In genomic region chr11:57641011-57641410, GRCh38 we compare ENCODE assay signal across 7 cellular contexts. TPM values are rescaled to one million over a fixed set of nuclear protein-coding genes. Genes with fewer than 3 reads are reported as not detected.
A peak's percentile ranks its signal among the peaks of the same experiment; 100 is the strongest.
DNase-seq lines count a peak whose midpoint lies in the region; ATAC-seq and TF ChIP-seq lines count a peak whose summit lies in the region.

No MANE protein-coding gene starts in this region.

- peak; percentile 32; the same call in 1 of the 2 replicates for TF ChIP-seq CTCF in GM12875 (IDR thresholded peaks at IDR 0.05; ENCODE audit: borderline replicate concordance, insufficient read depth, low read depth, low read length)
- peak; percentile 48 to 64 for TF ChIP-seq CTCF in fibroblast of lung (conservative IDR thresholded peaks at IDR 0.05 in 1 of 2, IDR thresholded peaks at IDR 0.05 in 1 of 2; ENCODE audit: low read depth in 1 of 2, low read length in 2 of 2)

- H3K9ac ChIP-seq in NT2/D1 (ENCODE audit: insufficient read length, low read depth), result peak overlapping the region; percentile 93
- H3K9ac ChIP-seq in fibroblast of lung (ENCODE audit: insufficient read depth, low read length), result no peak overlapping the region

- H3K9me3 ChIP-seq in NT2/D1 (ENCODE audit: insufficient read depth, low read length) (no peaks in the 10 kb centered on the region), fibroblast of lung (ENCODE audit: control insufficient read depth, insufficient read depth, low read depth, low read length) (no peaks in the 10 kb centered on the region)

- peak overlapping the region; percentile 99 for H3K4me2 ChIP-seq in fibroblast of lung (ENCODE audit: extremely low read depth, insufficient read depth, low read length)

- H3K4me1 ChIP-seq in NT2/D1 (ENCODE audit: insufficient read depth, insufficient read length) (peaks cover 15% of the 10 kb centered on the region), fibroblast of lung (ENCODE audit: control insufficient read depth, extremely low read depth, insufficient read depth, low read length) (peaks cover 20% of the 10 kb centered on the region)

- no peaks in the 10 kb centered on the region for H4K20me1 ChIP-seq in fibroblast of lung (ENCODE audit: control insufficient read depth, extremely low read depth, insufficient read depth, low read length)

- DNase-seq in NT2/D1 (ENCODE audit: low read depth, low spot score), result no peak
- DNase-seq in fibroblast of lung (ENCODE audit: low read depth in 2 of 2), result no peak
- no peak for DNase-seq in sciatic nerve (ENCODE audit: low spot score)
- DNase-seq in epidermal melanocyte (ENCODE audit: insufficient read length, low spot score), result no peak
- no peak for DNase-seq in mesenteric fat pad (ENCODE audit: low spot score)

- intact Hi-C loops in sciatic nerve (cut with DNase I), result loop anchor here (10.0 kb wide), 1 partner anchor 306 kb away; the partner anchor contains the start of genes P2RX3 and SSRP1

- H2AFZ ChIP-seq in fibroblast of lung (ENCODE audit: low read length), result no peak overlapping the region

- H3K27ac ChIP-seq in fibroblast of lung (ENCODE audit: insufficient read depth, low read length), result no peak overlapping the region

- ATAC-seq in sciatic nerve (peak; percentile 11), GM21825 (IDR thresholded peaks at IDR 0.05; ENCODE audit: unreplicated experiment) (no peak)

- H3K36me3 ChIP-seq in NT2/D1 (ENCODE audit: insufficient read depth, insufficient read length, low read length) (peaks cover 50% of the 10 kb centered on the region), fibroblast of lung (ENCODE audit: control insufficient read depth, insufficient read depth, low read length) (no peaks in the 10 kb centered on the region)

- peaks cover 34% of the 10 kb centered on the region for H3K79me2 ChIP-seq in fibroblast of lung (ENCODE audit: control insufficient read depth, insufficient read depth, low read length)

- H3K27me3 ChIP-seq in NT2/D1 (ENCODE audit: insufficient read depth, insufficient read length) (no peaks in the 10 kb centered on the region), fibroblast of lung (ENCODE audit: control insufficient read depth, insufficient read depth, low read length) (peaks cover 1% of the 10 kb centered on the region)

- H3K4me3 ChIP-seq in GM12875 (ENCODE audit: low read depth, low read length), result no peak overlapping the region
- H3K4me3 ChIP-seq in NT2/D1 (ENCODE audit: insufficient read length, low read depth), result peak overlapping the region; percentile 92
- peak overlapping the region in 2 of 4 experiments; percentile 86 to 87 for H3K4me3 ChIP-seq in fibroblast of lung (replicated peaks in 1 of 4; ENCODE audit: control extremely low read depth in 1 of 4, insufficient read depth in 1 of 4, low read depth in 3 of 4, low read length in 4 of 4)

RNA-seq across cellular contexts. Expression of gene YPEL4, which starts 8.7 kb away (rescaled TPM):
- total RNA-seq in fibroblast of lung (1.5 and 2.3 TPM in 2 replicates), sciatic nerve (2.1 TPM), mesenteric fat pad (0.71 TPM)
- 0.10 and 0.59 TPM in 2 replicates for polyA plus RNA-seq in fibroblast of lung
- polyA plus RNA-seq in fibroblast of lung (2012), result 0.24 and 0.79 TPM in 2 replicates
- polyA minus RNA-seq in fibroblast of lung (ENCODE audit: low replicate concordance), result 0.47 TPM in 1 of 2 replicates, not detected in the other

RNA-seq across cellular contexts. Expression of gene CLP1, which starts 16.6 kb away (rescaled TPM):
- 13.2 and 17.2 TPM in 2 replicates for total RNA-seq in fibroblast of lung
- polyA plus RNA-seq in fibroblast of lung, result 24.1 and 31.5 TPM in 2 replicates
- 10.7 and 15.2 TPM in 2 replicates for polyA plus RNA-seq in fibroblast of lung (2012)
- 11.3 and 25.0 TPM in 2 replicates for polyA minus RNA-seq in fibroblast of lung (ENCODE audit: low replicate concordance)
- 11.9 TPM for total RNA-seq in sciatic nerve
- 12.0 TPM for total RNA-seq in mesenteric fat pad

RNA-seq across cellular contexts. Expression of gene ZDHHC5, which starts 26.9 kb away (rescaled TPM):
- total RNA-seq in fibroblast of lung (26.7 and 33.9 TPM in 2 replicates), sciatic nerve (45.4 TPM), mesenteric fat pad (65.4 TPM)
- polyA plus RNA-seq in fibroblast of lung, result 58.9 and 69.8 TPM in 2 replicates
- 40.5 and 46.5 TPM in 2 replicates for polyA plus RNA-seq in fibroblast of lung (2012)
- 113 and 142 TPM in 2 replicates for polyA minus RNA-seq in fibroblast of lung (ENCODE audit: low replicate concordance)

RNA-seq across cellular contexts. Expression of gene SERPING1, which starts 43.5 kb away (rescaled TPM):
- total RNA-seq in fibroblast of lung (17.2 and 20.0 TPM in 2 replicates), sciatic nerve (701 TPM), mesenteric fat pad (516 TPM)
- polyA plus RNA-seq in fibroblast of lung, result 35.8 and 117 TPM in 2 replicates
- 50.5 and 196 TPM in 2 replicates for polyA plus RNA-seq in fibroblast of lung (2012)
- polyA minus RNA-seq in fibroblast of lung (ENCODE audit: low replicate concordance), result 25.9 and 211 TPM in 2 replicates
